In genomic region chr2:103462101-103462500, GRCh38 we compare ENCODE assay signal across 35 cellular contexts.
A peak's percentile ranks its signal among the peaks of the same experiment; 100 is the strongest.
DNase-seq lines count a peak whose midpoint lies in the region; ATAC-seq, FAIRE-seq and TF ChIP-seq lines count a peak whose summit lies in the region.
"Had no signal": no experiment of that assay in that cellular context is flagged by ENCODE, and none has a peak within 500 bp of the region (broad histone marks: within the 10 kb centered on the region; RNA-seq: fewer than 3 reads in every experiment).

No MANE protein-coding gene starts in this region.

- no peak overlapping the region for H2BK120ac ChIP-seq in mesendoderm (ENCODE audit: low read depth, low read length)

- peak overlapping the region; percentile 66 for H2AFZ ChIP-seq in K562 (ENCODE audit: low read depth, low read length)

- no peak for FAIRE-seq in K562 (lab: Jason Lieb, UNC)
- FAIRE-seq: A204.1, A549, D721Med had no signal

- intact Hi-C loops in K562 (cut with micrococcal nuclease), result no loop called here

- POLR2A ChIA-PET in K562 (lab: Yijun Ruan, JAX), result no interaction called here

- H3K27me3 ChIP-seq in K562 (ENCODE audit: control insufficient read depth in 2 of 2, insufficient read depth in 2 of 2, low read length in 2 of 2), result no peaks in the 10 kb centered on the region
- H3K27me3 ChIP-seq in mesendoderm (ENCODE audit: insufficient read depth, low read length, poor library complexity), result no peaks in the 10 kb centered on the region
- H3K27me3 ChIP-seq: BE2C; BLaER1; BLaER1 treated with 17β-estradiol and CSF1 and Interleukin-3, amounts not matched to agents 10 nM and 100 nM had no signal

- DNase-seq in NCI-H82 (lab: John Stamatoyannopoulos, UW) (peak; percentile 87), NCI-H82 treated with DMSO at 0.1 percent for 48 hours (lab: John Stamatoyannopoulos, UW; ENCODE audit: unreplicated experiment) (peak; percentile 45), K562 (ENCODE audit: extremely low read depth in 1 of 4, low spot score in 3 of 4) (peak in 2 of 4 experiments; percentile 8 to 39), mesendoderm (peak; percentile 51), NCI-H2107 treated with DMSO at 0.1 percent for 48 hours (lab: John Stamatoyannopoulos, UW; ENCODE audit: unreplicated experiment) (no peak)
- no peak for DNase-seq in activated CD4-positive, CD25-positive, alpha-beta regulatory T cell (lab: John Stamatoyannopoulos, UW)
- DNase-seq: 8988T; ACHN; AML-193; BE2C; C1 segment of cervical spinal cord; Caco-2; Calu3; CD4-positive, alpha-beta memory T cell; CD4-positive, alpha-beta T cell; CD4-positive, CD25-positive, alpha-beta regulatory T cell; CD8-positive, alpha-beta memory T cell; CD8-positive, alpha-beta T cell; COR-L47; DMS 273 treated with DMSO at 0.1 percent for 48 hours; DMS153; DMS53; DMS79; DMS79 treated with DMSO at 0.1 percent for 48 hours; DND-41; EL had no signal

- no peak overlapping the region for H4K8ac ChIP-seq in mesendoderm (ENCODE audit: low read depth, low read length)

- TF ChIP-seq RAD21 in K562 (CRISPR knock-in tag; conservative IDR thresholded peaks at IDR 0.05 in 1 of 2, IDR thresholded peaks at IDR 0.05 in 1 of 2), result no peak

- no peak for TF ChIP-seq POLR2A in K562 (conservative IDR thresholded peaks at IDR 0.05)

- peak overlapping the region; percentile 16; the same call in 2 of the 3 replicates for H3K27ac ChIP-seq in K562 (ENCODE audit: extremely low read depth, low read depth, low read length)
- no peak overlapping the region for H3K27ac ChIP-seq in mesendoderm (ENCODE audit: low read depth, low read length)
- H3K27ac ChIP-seq: 22Rv1; A549; BLaER1; BLaER1 treated with 17β-estradiol and CSF1 and Interleukin-3, amounts not matched to agents 10 nM and 100 nM; C4-2B had no signal

- TF ChIP-seq CTCF in K562 (IDR thresholded peaks at IDR 0.05 in 2 of 3, conservative IDR thresholded peaks at IDR 0.05 in 1 of 3; ENCODE audit: insufficient read depth in 2 of 3, low read depth in 1 of 3, low read length in 3 of 3), result no peak

- TF ChIP-seq EP300 in K562 (IDR thresholded peaks at IDR 0.05; ENCODE audit: low read length), result no peak

- CTCF ChIA-PET in K562 (lab: Yijun Ruan, JAX; ENCODE audit: low intra/inter-chr PET ratio), result no interaction called here

- no peak overlapping the region for H3K18ac ChIP-seq in mesendoderm (ENCODE audit: low read length)

- H4K5ac ChIP-seq in mesendoderm (ENCODE audit: low read length), result no peak overlapping the region

- H3K36me3 ChIP-seq in K562 (ENCODE audit: control insufficient read depth, insufficient read depth, low read length) (no peaks in the 10 kb centered on the region), mesendoderm (ENCODE audit: control insufficient read depth, insufficient read depth, low read length) (no peaks in the 10 kb centered on the region)
- H3K36me3 ChIP-seq: BE2C; BLaER1; BLaER1 treated with 17β-estradiol and CSF1 and Interleukin-3, amounts not matched to agents 10 nM and 100 nM had no signal

- H2BK15ac ChIP-seq in mesendoderm (replicated peaks; ENCODE audit: low read depth), result no peak overlapping the region

- H3K4me2 ChIP-seq in K562 (ENCODE audit: insufficient read depth, low read length), result no peak overlapping the region; the same call in 1 of the 2 replicates
- H3K4me2 ChIP-seq in mesendoderm (ENCODE audit: low read length), result no peak overlapping the region
- H3K4me2 ChIP-seq: A549; BLaER1; BLaER1 treated with 17β-estradiol and CSF1 and Interleukin-3, amounts not matched to agents 10 nM and 100 nM had no signal

- H3K9me1 ChIP-seq in K562 (ENCODE audit: control insufficient read depth, insufficient read depth, low read length), result no peaks in the 10 kb centered on the region

- H3K23ac ChIP-seq in mesendoderm (ENCODE audit: low read length), result no peak overlapping the region

- no peak overlapping the region for H3K56ac ChIP-seq in mesendoderm (ENCODE audit: low read length)

- ATAC-seq in K562 (peak; percentile 65), HG03460 (IDR thresholded peaks at IDR 0.05; ENCODE audit: unreplicated experiment) (no peak), HG02678 (IDR thresholded peaks at IDR 0.05; ENCODE audit: unreplicated experiment) (no peak)
- ATAC-seq: A549; CD8-positive, alpha-beta T cell had no signal

- in situ Hi-C loops in K562 (cut with MboI), result no loop called here

- H3K79me2 ChIP-seq in K562 (ENCODE audit: control insufficient read depth, insufficient read depth, low read length) (peaks cover 5% of the 10 kb centered on the region; the same call in 1 of the 3 replicates), mesendoderm (ENCODE audit: control insufficient read depth, insufficient read depth, low read length) (no peaks in the 10 kb centered on the region)

- WGBS in K562 (ENCODE audit: insufficient coverage, low coverage, missing lambda C conversion rate), result 0% methylated on average over 1 of the region's 2 CpGs
- WGBS in mesendoderm (ENCODE audit: extremely low coverage, insufficient coverage, low lambda C conversion rate), result no CpG with 5 or more reads among the region's 2 CpGs

- BruUV-seq in K562 (replicated peaks; lab: Mats Ljungman, UMichigan), result no TSS peak

- H3K9ac ChIP-seq in K562 (ENCODE audit: insufficient read depth in 1 of 2, low read depth in 2 of 2, low read length in 2 of 2) (peak overlapping the region in 1 of 2 experiments; percentile 51; a peak in 1 of 4 replicates), mesendoderm (ENCODE audit: low read length) (no peak overlapping the region)
- H3K9ac ChIP-seq: BLaER1; BLaER1 treated with 17β-estradiol and CSF1 and Interleukin-3, amounts not matched to agents 10 nM and 100 nM had no signal

- H3K4ac ChIP-seq in mesendoderm (ENCODE audit: low read depth, low read length), result no peak overlapping the region

- no peaks in the 10 kb centered on the region for H4K20me1 ChIP-seq in K562 (replicated peaks; ENCODE audit: control insufficient read depth, insufficient read depth, low read length)
- H4K20me1 ChIP-seq: BLaER1; BLaER1 treated with 17β-estradiol and CSF1 and Interleukin-3, amounts not matched to agents 10 nM and 100 nM had no signal

- no peaks in the 10 kb centered on the region for H3K9me3 ChIP-seq in K562 (replicated peaks; ENCODE audit: control insufficient read depth, insufficient read depth, low read depth, low read length)
- H3K9me3 ChIP-seq: A549; BE2C; BLaER1; BLaER1 treated with 17β-estradiol and CSF1 and Interleukin-3, amounts not matched to agents 10 nM and 100 nM; Caco-2 had no signal

- H2BK5ac ChIP-seq in mesendoderm (ENCODE audit: low read length), result no peak overlapping the region

- no peak overlapping the region for H2AK5ac ChIP-seq in mesendoderm (ENCODE audit: low read length)

- H3K4me3 ChIP-seq in K562, result no peak overlapping the region
- no peak overlapping the region for H3K4me3 ChIP-seq in mesendoderm (ENCODE audit: low read length)
- H3K4me3 ChIP-seq: A549; BLaER1; BLaER1 treated with 17β-estradiol and CSF1 and Interleukin-3, amounts not matched to agents 10 nM and 100 nM had no signal

- no peaks in the 10 kb centered on the region for H3K79me1 ChIP-seq in mesendoderm (ENCODE audit: low read length)

- no peaks in the 10 kb centered on the region for H3K4me1 ChIP-seq in K562 (replicated peaks in 1 of 2; ENCODE audit: control insufficient read depth in 2 of 2, insufficient read depth in 2 of 2, low read length in 2 of 2)
- no peaks in the 10 kb centered on the region for H3K4me1 ChIP-seq in mesendoderm (ENCODE audit: control insufficient read depth, low read depth, low read length)
- H3K4me1 ChIP-seq: A549; BE2C; BLaER1; BLaER1 treated with 17β-estradiol and CSF1 and Interleukin-3, amounts not matched to agents 10 nM and 100 nM; Caco-2 had no signal

TF ChIP-seq in K562, 482 proteins besides CTCF, POLR2A, EP300 and RAD21:
- TF ChIP-seq FOXA3 (CRISPR knock-in tag; conservative IDR thresholded peaks at IDR 0.05 in 1 of 2, IDR thresholded peaks at IDR 0.05 in 1 of 2) (no peak), YY1 (IDR thresholded peaks at IDR 0.05; ENCODE audit: borderline replicate concordance in 1 of 3, control insufficient read depth in 1 of 3, extremely low read depth in 1 of 3, insufficient read depth in 3 of 3, insufficient read length in 1 of 3, insufficient replicate concordance in 2 of 3, low read depth in 1 of 3, low read length in 2 of 3) (peak in 1 of 3 experiments; percentile 55)

Comparison
In these comparisons a context has a peak if more than half of its experiments do, and no peak if none do; other contexts are left out.
1. DNase-seq: peak in NCI-H82 (single experiment), NCI-H82 treated with DMSO at 0.1 percent for 48 hours (single experiment) and mesendoderm (single experiment); none in NCI-H2107 treated with DMSO at 0.1 percent for 48 hours (single experiment) and activated CD4-positive, CD25-positive, alpha-beta regulatory T cell (0 of 4).